In genomic region chr6:119209452-119210205, GRCh38 we compare ENCODE assay signal across 14 cellular contexts.
A peak's percentile ranks its signal among the peaks of the same experiment; 100 is the strongest.
DNase-seq lines count a peak whose midpoint lies in the region; ATAC-seq and TF ChIP-seq lines count a peak whose summit lies in the region.
"Had no signal": no experiment of that assay in that cellular context is flagged by ENCODE, and none has a peak within 500 bp of the region (broad histone marks: within the 10 kb centered on the region; RNA-seq: fewer than 3 reads in every experiment).

No MANE protein-coding gene starts in this region.

- intact Hi-C loops in CD14-positive monocyte (cut with micrococcal nuclease), result no loop called here

- DNase-seq in amniotic epithelial cell (ENCODE audit: low read depth), result peak; percentile 29
- no peak for DNase-seq in stimulated activated effector memory CD8-positive, alpha-beta T cell treated with anti-CD3 and anti-CD28 coated beads, Interleukin-12 subunit alpha, Interleukin-12 subunit beta, amount 100 ng/mL, for 72 hours (ENCODE audit: low spot score in 2 of 2)
- DNase-seq in NCI-H526 treated with DMSO at 0.1 percent for 48 hours (lab: John Stamatoyannopoulos, UW), result no peak
- DNase-seq in T-helper 1 cell, result no peak
- no peak for DNase-seq in CD14-positive monocyte (ENCODE audit: low spot score)
- DNase-seq in NCI-H1930 (lab: John Stamatoyannopoulos, UW), result no peak
- DNase-seq: activated CD4-positive, alpha-beta T cell treated with anti-CD3 and anti-CD28 coated beads for 36 hours; activated gamma-delta T cell; erythroblast; stimulated activated CD4-positive, alpha-beta T cell treated with anti-CD3 and anti-CD28 coated beads, Interleukin-12 subunit alpha, Interleukin-12 subunit beta, amount 100 ng/mL, for 4 hours; stimulated activated CD8-positive, alpha-beta memory T cell treated with anti-CD3 and anti-CD28 coated beads, Interleukin-4, amount 100 ng/mL, for 48 hours had no signal

- H3K27me3 Mint-ChIP-seq in CD14-positive monocyte (ENCODE audit: low read depth in 3 of 3), result no peaks in the 10 kb centered on the region
- H3K27me3 Mint-ChIP-seq: activated CD4-positive, alpha-beta T cell treated with anti-CD3 and anti-CD28 coated beads for 36 hours had no signal

- ATAC-seq in GM19035 (IDR thresholded peaks at IDR 0.05; ENCODE audit: unreplicated experiment) (peak; percentile 54), HG03064 (IDR thresholded peaks at IDR 0.05; ENCODE audit: low read depth, unreplicated experiment) (peak; percentile 66)
- peak; percentile 75 for ATAC-seq in stimulated activated effector memory CD8-positive, alpha-beta T cell treated with anti-CD3 and anti-CD28 coated beads, Interleukin-12 subunit alpha, Interleukin-12 subunit beta, amount 100 ng/mL, for 72 hours
- ATAC-seq: activated CD4-positive, alpha-beta T cell treated with anti-CD3 and anti-CD28 coated beads for 36 hours had no signal

- no peak for TF ChIP-seq CTCF in CD14-positive monocyte (IDR thresholded peaks at IDR 0.05)

- H3K4me1 Mint-ChIP-seq in stimulated activated effector memory CD8-positive, alpha-beta T cell treated with anti-CD3 and anti-CD28 coated beads, Interleukin-12 subunit alpha, Interleukin-12 subunit beta, amount 100 ng/mL, for 72 hours, result peaks cover 29% of the 10 kb centered on the region
- H3K4me1 Mint-ChIP-seq in CD14-positive monocyte, result peaks cover 12% of the 10 kb centered on the region

- H3K36me3 Mint-ChIP-seq in stimulated activated effector memory CD8-positive, alpha-beta T cell treated with anti-CD3 and anti-CD28 coated beads, Interleukin-12 subunit alpha, Interleukin-12 subunit beta, amount 100 ng/mL, for 72 hours, result peaks cover 15% of the 10 kb centered on the region
- peaks cover 0 to 2% of the 10 kb centered on the region in 2 donors for H3K36me3 Mint-ChIP-seq in CD14-positive monocyte

- peak overlapping the region; percentile 63 for H3K27ac Mint-ChIP-seq in stimulated activated effector memory CD8-positive, alpha-beta T cell treated with anti-CD3 and anti-CD28 coated beads, Interleukin-12 subunit alpha, Interleukin-12 subunit beta, amount 100 ng/mL, for 72 hours
- H3K27ac Mint-ChIP-seq in CD14-positive monocyte, result no peak overlapping the region
- H3K27ac Mint-ChIP-seq: activated CD4-positive, alpha-beta T cell treated with anti-CD3 and anti-CD28 coated beads for 36 hours; nephron had no signal

- H3K4me3 Mint-ChIP-seq in stimulated activated effector memory CD8-positive, alpha-beta T cell treated with anti-CD3 and anti-CD28 coated beads, Interleukin-12 subunit alpha, Interleukin-12 subunit beta, amount 100 ng/mL, for 72 hours, result no peak overlapping the region
- H3K4me3 Mint-ChIP-seq in CD14-positive monocyte, result no peak overlapping the region
- H3K4me3 Mint-ChIP-seq: activated CD4-positive, alpha-beta T cell treated with anti-CD3 and anti-CD28 coated beads for 36 hours; nephron had no signal

- H3K9me3 Mint-ChIP-seq in stimulated activated effector memory CD8-positive, alpha-beta T cell treated with anti-CD3 and anti-CD28 coated beads, Interleukin-12 subunit alpha, Interleukin-12 subunit beta, amount 100 ng/mL, for 72 hours, result no peaks in the 10 kb centered on the region
- H3K9me3 Mint-ChIP-seq in CD14-positive monocyte, result no peaks in the 10 kb centered on the region
- H3K9me3 Mint-ChIP-seq: nephron had no signal
